12 cellular contexts compared by ENCODE assay signal in the genomic region with DNA sequence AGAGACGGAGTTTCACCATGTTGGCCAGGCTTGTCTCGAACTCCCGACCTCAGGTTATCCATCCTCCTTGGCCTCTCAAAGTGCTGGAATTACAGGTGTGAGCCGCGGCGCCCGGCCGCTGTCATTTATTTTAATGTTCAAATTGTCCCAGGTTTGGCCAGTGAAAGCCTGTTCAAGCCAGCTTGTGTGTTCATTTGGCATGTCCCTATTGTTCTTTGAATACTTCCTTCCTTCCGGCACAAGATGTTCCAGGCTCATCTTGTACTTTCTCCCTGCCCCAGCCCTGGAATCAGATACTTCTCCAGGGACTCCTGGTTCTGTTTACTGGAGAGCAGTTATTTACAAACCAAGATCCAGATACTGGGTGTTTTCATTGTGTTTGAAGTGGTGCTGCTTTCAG. TPM values are rescaled to one million over a fixed set of nuclear protein-coding genes. Genes with fewer than 3 reads are reported as not detected.
DNase-seq lines count a peak whose midpoint lies in the region; ATAC-seq and TF ChIP-seq lines count a peak whose summit lies in the region.
"Had no signal": no experiment of that assay in that cellular context is flagged by ENCODE, and none has a peak within 500 bp of the region (broad histone marks: within the 10 kb centered on the region; RNA-seq: fewer than 3 reads in every experiment).

No MANE protein-coding gene starts in this region.

- peaks cover 28% of the 10 kb centered on the region for H3K4me1 ChIP-seq in suprapubic skin
- H3K4me1 ChIP-seq: A549 had no signal

- no peak overlapping the region for H3K27ac Mint-ChIP-seq in activated CD4-positive, alpha-beta T cell treated with anti-CD3 and anti-CD28 coated beads for 36 hours

- no peak for DNase-seq in activated CD4-positive, alpha-beta T cell treated with anti-CD3 and anti-CD28 coated beads for 36 hours
- no peak for DNase-seq in activated CD4-positive, alpha-beta T cell treated with anti-CD3 and anti-CD28 coated beads, Interleukin-2, amount 50 U/mL, for 48 hours
- DNase-seq in coronary artery (ENCODE audit: low spot score) = no peak
- DNase-seq in lung microvascular endothelial cell (ENCODE audit: low read depth in 2 of 2) = peak; percentile 57 to 75
- no peak for DNase-seq in suprapubic skin (ENCODE audit: low spot score in 2 of 2)
- DNase-seq in erythroblast (lab: John Stamatoyannopoulos, UW) = no peak
- no peak for DNase-seq in SW 1271 (lab: John Stamatoyannopoulos, UW)
- DNase-seq: NCI-H1436; stimulated activated CD4-positive, alpha-beta T cell treated with anti-CD3 and anti-CD28 coated beads, Interleukin-1b, Interleukin-23, amount 100 ng/mL, for 48 hours had no signal

- CTCF ChIA-PET in activated CD4-positive, alpha-beta T cell treated with anti-CD3 and anti-CD28 coated beads for 36 hours (lab: Charles Lee) = no interaction called here

- peak overlapping the region; percentile 20 for H3K4me3 Mint-ChIP-seq in activated CD4-positive, alpha-beta T cell treated with anti-CD3 and anti-CD28 coated beads for 36 hours

- no peak for ATAC-seq in activated CD4-positive, alpha-beta T cell treated with anti-CD3 and anti-CD28 coated beads for 36 hours
- ATAC-seq in GM19455 (IDR thresholded peaks at IDR 0.05; ENCODE audit: unreplicated experiment) = no peak

- POLR2A ChIA-PET in activated CD4-positive, alpha-beta T cell treated with anti-CD3 and anti-CD28 coated beads for 36 hours (lab: Charles Lee) = no interaction called here

- H3K27me3 ChIP-seq in suprapubic skin = no peaks in the 10 kb centered on the region

- H3K4me1 Mint-ChIP-seq in activated CD4-positive, alpha-beta T cell treated with anti-CD3 and anti-CD28 coated beads for 36 hours = peaks cover 5% of the 10 kb centered on the region

- TF ChIP-seq EP300 in suprapubic skin (IDR thresholded peaks at IDR 0.05) = peak; percentile 70

- no peak overlapping the region for H3K4me3 ChIP-seq in coronary artery
- no peak overlapping the region for H3K4me3 ChIP-seq in suprapubic skin
- H3K4me3 ChIP-seq: A549 had no signal

- TF ChIP-seq POLR2A in suprapubic skin (IDR thresholded peaks at IDR 0.05) (no peak), erythroblast (IDR thresholded peaks at IDR 0.05; ENCODE audit: low read length) (no peak)

- intact Hi-C loops in activated CD4-positive, alpha-beta T cell treated with anti-CD3 and anti-CD28 coated beads for 36 hours (cut with DNase I, micrococcal nuclease) = no loop called here

- H3K27ac ChIP-seq in coronary artery (peak overlapping the region; percentile 74 to 80), suprapubic skin (peak overlapping the region; percentile 98)
- H3K27ac ChIP-seq: HL-60 had no signal

- no peaks in the 10 kb centered on the region for H3K9me3 ChIP-seq in suprapubic skin
- H3K9me3 ChIP-seq: A549 had no signal

- H3K9me3 Mint-ChIP-seq in activated CD4-positive, alpha-beta T cell treated with anti-CD3 and anti-CD28 coated beads for 36 hours (ENCODE audit: low read depth) = no peaks in the 10 kb centered on the region

- no peaks in the 10 kb centered on the region for H3K36me3 ChIP-seq in suprapubic skin

- no peaks in the 10 kb centered on the region for H3K36me3 Mint-ChIP-seq in activated CD4-positive, alpha-beta T cell treated with anti-CD3 and anti-CD28 coated beads for 36 hours (ENCODE audit: low read depth)

- WGBS in suprapubic skin = 65% methylated on average over 9 of the region's 9 CpGs

- TF ChIP-seq CTCF in coronary artery (IDR thresholded peaks at IDR 0.05) (no peak), suprapubic skin (IDR thresholded peaks at IDR 0.05) (no peak)

- H3K27me3 Mint-ChIP-seq in activated CD4-positive, alpha-beta T cell treated with anti-CD3 and anti-CD28 coated beads for 36 hours = peaks cover 42% of the 10 kb centered on the region

RNA-seq across cellular contexts. Expression of a gene that starts 37.0 kb away (rescaled TPM):
- not detected for total RNA-seq in activated CD4-positive, alpha-beta T cell treated with anti-CD3 and anti-CD28 coated beads for 36 hours
- total RNA-seq in lung microvascular endothelial cell (under 0.01 TPM in 2 replicates), suprapubic skin (under 1 TPM in 1 of 4 donors, not detected in 3; 0.08 TPM)

RNA-seq across cellular contexts. Expression of a gene that starts 37.4 kb away (rescaled TPM):
- total RNA-seq in activated CD4-positive, alpha-beta T cell treated with anti-CD3 and anti-CD28 coated beads for 36 hours = under 1 TPM; 0.30 to 0.35 TPM
- 5.7 and 8.9 TPM in 2 replicates for total RNA-seq in lung microvascular endothelial cell
- total RNA-seq in suprapubic skin = 1 to 10 TPM; 2.3 to 3.4 (median 3.1) TPM

Comparison
In these comparisons a context has a peak if more than half of its experiments do, and no peak if none do; other contexts are left out.
1. DNase-seq: peak in lung microvascular endothelial cell (2 of 2); none in activated CD4-positive, alpha-beta T cell treated with anti-CD3 and anti-CD28 coated beads for 36 hours (single experiment), activated CD4-positive, alpha-beta T cell treated with anti-CD3 and anti-CD28 coated beads, Interleukin-2, amount 50 U/mL, for 48 hours (0 of 2), coronary artery (single experiment), suprapubic skin (0 of 2), erythroblast (0 of 2) and SW 1271 (0 of 2).